Comparison of ENCODE assay signal across 35 cellular contexts in the genomic region with DNA sequence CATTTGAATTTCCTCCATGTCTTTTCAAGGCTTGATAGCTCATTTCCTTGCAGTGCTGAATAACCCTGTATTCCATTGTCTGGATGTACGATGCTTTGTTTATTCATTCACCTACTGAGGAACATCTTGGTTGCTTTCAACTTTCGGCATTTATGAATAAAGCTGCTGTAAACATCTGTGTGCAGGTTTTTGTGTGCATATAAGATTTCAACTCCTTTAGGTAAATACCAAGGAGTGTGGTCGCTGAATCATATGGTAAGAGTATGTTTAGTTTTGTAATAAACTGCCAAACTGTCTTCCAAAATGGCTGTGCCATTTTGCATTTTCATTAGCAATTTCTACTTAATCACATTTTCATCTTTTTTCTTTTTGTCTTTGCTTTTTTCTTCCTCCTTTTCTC.
"Had no signal": no experiment of that assay in that cellular context is flagged by ENCODE, and none has a peak within 500 bp of the region (broad histone marks: within the 10 kb centered on the region; RNA-seq: fewer than 3 reads in every experiment).

No MANE protein-coding gene starts in this region.

- H3K27ac ChIP-seq: adrenal gland, body of pancreas, brain microvascular endothelial cell, breast epithelium, VCaP had no signal

- H3K4me3 ChIP-seq: adrenal gland, body of pancreas, breast epithelium had no signal

- H3K4me1 ChIP-seq: adrenal gland, body of pancreas, breast epithelium had no signal

- H3K4me3 Mint-ChIP-seq: activated B cell treated with CpG ODN at 0.5 μM for 24 hours; activated CD4-positive, alpha-beta memory T cell treated with anti-CD3 and anti-CD28 coated beads for 36 hours; activated CD4-positive, alpha-beta T cell treated with anti-CD3 and anti-CD28 coated beads, Interleukin-2, amount 10 ng/mL, durations not matched to agents 24 days and 14 days; activated CD8-positive, alpha-beta T cell treated with anti-CD3 and anti-CD28 coated beads for 36 hours; activated naive CD4-positive, alpha-beta T cell treated with anti-CD3 and anti-CD28 coated beads for 36 hours; activated T-cell treated with anti-CD3 and anti-CD28 coated beads, Interleukin-2, amount 50 U/mL, for 4 hours; activated T-cell treated with anti-CD3 and anti-CD28 coated beads, Interleukin-2, amount 50 U/mL, for 72 hours; activated T-helper 1 cell treated with anti-CD3 and anti-CD28 coated beads, Interleukin-12 subunit alpha, Interleukin-12 subunit beta, Interleukin-2, Interleukin-4 antibody, amounts not matched to agents 30 ng/mL and 10 ng/mL and 1 ng/mL, durations not matched to agents 14 hours and 24 hours and 36 hours; activated T-helper 17 cell treated with anti-CD3 and anti-CD28 coated beads, Interleukin-2, amount 50 U/mL, for 72 hours; T-helper 1 cell treated with Interleukin-12 subunit alpha and Interleukin-12 subunit beta and Interleukin-4 antibody, amounts not matched to agents 30 μg/mL and 1 μg/mL, for 36 hours; T-helper 2 cell treated with Interferon-gamma antibody and Interleukin-4, amounts not matched to agents 5 μg/mL and 100 μg/mL, for 36 hours had no signal

- H3K27me3 Mint-ChIP-seq: activated B cell treated with CpG ODN at 0.5 μM for 24 hours; activated CD4-positive, alpha-beta memory T cell treated with anti-CD3 and anti-CD28 coated beads for 36 hours; activated CD4-positive, alpha-beta T cell treated with anti-CD3 and anti-CD28 coated beads, Interleukin-2, amount 10 ng/mL, durations not matched to agents 24 days and 14 days; activated CD8-positive, alpha-beta T cell treated with anti-CD3 and anti-CD28 coated beads for 36 hours; activated naive CD8-positive, alpha-beta T cell treated with anti-CD3 and anti-CD28 coated beads for 36 hours; activated T-helper 17 cell treated with anti-CD3 and anti-CD28 coated beads, Interleukin-2, amount 50 U/mL, for 72 hours had no signal

- H3K9me3 Mint-ChIP-seq: activated CD4-positive, alpha-beta T cell treated with anti-CD3 and anti-CD28 coated beads, Interleukin-2, amount 10 ng/mL, durations not matched to agents 24 days and 14 days had no signal

- H3K4me1 Mint-ChIP-seq: activated B cell treated with CpG ODN at 0.5 μM for 24 hours; activated CD4-positive, alpha-beta T cell treated with anti-CD3 and anti-CD28 coated beads, Interleukin-2, amount 10 ng/mL, durations not matched to agents 24 days and 14 days; activated naive CD8-positive, alpha-beta T cell treated with anti-CD3 and anti-CD28 coated beads for 36 hours; activated T-helper 17 cell treated with anti-CD3 and anti-CD28 coated beads, Interleukin-2, amount 50 U/mL, for 72 hours had no signal

- H3K36me3 ChIP-seq: adrenal gland, brain microvascular endothelial cell, breast epithelium had no signal

- H3K27me3 ChIP-seq: adrenal gland, body of pancreas, brain microvascular endothelial cell, breast epithelium had no signal

- DNase-seq: activated B cell treated with CpG ODN at 0.5 μM for 24 hours; activated CD4-positive, alpha-beta memory T cell treated with anti-CD3 and anti-CD28 coated beads for 36 hours; activated CD4-positive, alpha-beta T cell treated with anti-CD3 and anti-CD28 coated beads for 4 hours; activated CD4-positive, alpha-beta T cell treated with anti-CD3 and anti-CD28 coated beads, Interleukin-2, amount 10 ng/mL, durations not matched to agents 24 days and 14 days; activated CD4-positive, alpha-beta T cell treated with anti-CD3 and anti-CD28 coated beads, Interleukin-2, amount 50 U/mL, for 1 hour; activated CD4-positive, alpha-beta T cell treated with anti-CD3 and anti-CD28 coated beads, Interleukin-2, amount 50 U/mL, for 4 hours; activated CD4-positive, CD25-positive, alpha-beta regulatory T cell treated with anti-CD3 and anti-CD28 coated beads, Interleukin-2, amount 50 U/mL, for 72 hours; activated CD8-positive, alpha-beta memory T cell treated with anti-CD3 and anti-CD28 coated beads, Interleukin-2, amount 50 U/mL, for 4 hours; activated CD8-positive, alpha-beta T cell treated with anti-CD3 and anti-CD28 coated beads for 36 hours; activated effector memory CD4-positive, alpha-beta T cell treated with anti-CD3 and anti-CD28 coated beads, Interleukin-2, amount 50 U/mL, for 16 hours; activated gamma-delta T cell treated with Interleukin-2 at 50 U/mL for 16 hours; activated naive CD4-positive, alpha-beta T cell; activated naive CD4-positive, alpha-beta T cell treated with anti-CD3 and anti-CD28 coated beads for 36 hours; activated naive CD4-positive, alpha-beta T cell treated with anti-CD3 and anti-CD28 coated beads, Interleukin-2, amount 50 U/mL, for 16 hours; activated naive CD8-positive, alpha-beta T cell treated with anti-CD3 and anti-CD28 coated beads for 36 hours; activated T-cell treated with anti-CD3 and anti-CD28 coated beads for 4 hours; activated T-cell treated with anti-CD3 and anti-CD28 coated beads, Interleukin-2, amount 50 U/mL, for 1 hour; activated T-cell treated with anti-CD3 and anti-CD28 coated beads, Interleukin-2, amount 50 U/mL, for 4 hours; activated T-cell treated with anti-CD3 and anti-CD28 coated beads, Interleukin-2, amount 50 U/mL, for 72 hours; adrenal gland; amniotic stem cell; aorta; body of pancreas; brain microvascular endothelial cell; central memory CD4-positive, alpha-beta T cell; T-helper 1 cell; T-helper 2 cell; T-helper 9 cell had no signal

- ATAC-seq: activated CD8-positive, alpha-beta T cell treated with anti-CD3 and anti-CD28 coated beads for 36 hours; activated naive CD4-positive, alpha-beta T cell treated with anti-CD3 and anti-CD28 coated beads, Interleukin-2, amount 50 U/mL, for 72 hours; activated T-cell treated with anti-CD3 and anti-CD28 coated beads, Interleukin-2, amount 50 U/mL, for 4 hours; activated T-cell treated with anti-CD3 and anti-CD28 coated beads, Interleukin-2, amount 50 U/mL, for 72 hours; activated T-helper 17 cell treated with anti-CD3 and anti-CD28 coated beads, Interleukin-2, amount 50 U/mL, for 72 hours; body of pancreas had no signal

- H3K9me3 ChIP-seq: adrenal gland, body of pancreas, breast epithelium had no signal

- H3K27ac Mint-ChIP-seq: activated B cell treated with CpG ODN at 0.5 μM for 24 hours; activated CD4-positive, alpha-beta memory T cell treated with anti-CD3 and anti-CD28 coated beads for 36 hours; activated CD4-positive, alpha-beta T cell treated with anti-CD3 and anti-CD28 coated beads, Interleukin-2, amount 10 ng/mL, durations not matched to agents 24 days and 14 days; activated CD8-positive, alpha-beta T cell treated with anti-CD3 and anti-CD28 coated beads for 36 hours; activated naive CD4-positive, alpha-beta T cell treated with anti-CD3 and anti-CD28 coated beads for 36 hours; activated naive CD4-positive, alpha-beta T cell treated with anti-CD3 and anti-CD28 coated beads, Interleukin-2, amount 50 U/mL, for 72 hours; activated naive CD8-positive, alpha-beta T cell treated with anti-CD3 and anti-CD28 coated beads for 36 hours; activated T-cell treated with anti-CD3 and anti-CD28 coated beads, Interleukin-2, amount 50 U/mL, for 72 hours; activated T-helper 1 cell treated with anti-CD3 and anti-CD28 coated beads, Interleukin-12 subunit alpha, Interleukin-12 subunit beta, Interleukin-2, Interleukin-4 antibody, amounts not matched to agents 30 ng/mL and 10 ng/mL and 1 ng/mL, durations not matched to agents 14 hours and 24 hours and 36 hours; activated T-helper 17 cell treated with anti-CD3 and anti-CD28 coated beads, Interleukin-2, amount 50 U/mL, for 72 hours; T-helper 1 cell treated with Interleukin-12 subunit alpha and Interleukin-12 subunit beta and Interleukin-4 antibody, amounts not matched to agents 30 μg/mL and 1 μg/mL, for 36 hours; T-helper 2 cell treated with Interferon-gamma antibody and Interleukin-4, amounts not matched to agents 5 μg/mL and 100 μg/mL, for 36 hours had no signal

- H3K36me3 Mint-ChIP-seq: activated CD4-positive, alpha-beta memory T cell treated with anti-CD3 and anti-CD28 coated beads for 36 hours; activated naive CD8-positive, alpha-beta T cell treated with anti-CD3 and anti-CD28 coated beads for 36 hours had no signal
